ENCODE assay signal across 7 cellular contexts in genomic region chr18:53796042-53796729, GRCh38.
DNase-seq lines count a peak whose midpoint lies in the region; ATAC-seq and TF ChIP-seq lines count a peak whose summit lies in the region.

No MANE protein-coding gene starts in this region.

- no peak for TF ChIP-seq CTCF in astrocyte of the cerebellum (IDR thresholded peaks at IDR 0.05; ENCODE audit: low read depth, low read length, missing control alignments)

- no peak overlapping the region for H3K4me3 ChIP-seq in astrocyte of the cerebellum (ENCODE audit: low read depth, low read length)

- ATAC-seq in GM19035 (IDR thresholded peaks at IDR 0.05; ENCODE audit: unreplicated experiment), result peak; percentile 94
- peak; percentile 69 for ATAC-seq in HG03103 (IDR thresholded peaks at IDR 0.05; ENCODE audit: low read depth, unreplicated experiment)
- ATAC-seq in sciatic nerve, result peak; percentile 98

- DNase-seq in astrocyte of the cerebellum (ENCODE audit: low read depth) (peak; percentile 80), sciatic nerve (ENCODE audit: low spot score) (no peak), NCI-H2196 treated with DMSO at 0.1 percent for 48 hours (lab: John Stamatoyannopoulos, UW; ENCODE audit: unreplicated experiment) (no peak), COLO668 (lab: John Stamatoyannopoulos, UW; ENCODE audit: unreplicated experiment) (no peak), NCI-H345 treated with DMSO at 0.1 percent for 48 hours (lab: John Stamatoyannopoulos, UW; ENCODE audit: unreplicated experiment) (no peak)

- in situ Hi-C loops in astrocyte of the cerebellum (cut with HindIII; ENCODE audit: low sequenced_read_pairs), result no loop called here

- intact Hi-C loops in sciatic nerve (cut with DNase I), result no loop called here
